Comparison of ENCODE assay signal across 35 cellular contexts in the genomic region with DNA sequence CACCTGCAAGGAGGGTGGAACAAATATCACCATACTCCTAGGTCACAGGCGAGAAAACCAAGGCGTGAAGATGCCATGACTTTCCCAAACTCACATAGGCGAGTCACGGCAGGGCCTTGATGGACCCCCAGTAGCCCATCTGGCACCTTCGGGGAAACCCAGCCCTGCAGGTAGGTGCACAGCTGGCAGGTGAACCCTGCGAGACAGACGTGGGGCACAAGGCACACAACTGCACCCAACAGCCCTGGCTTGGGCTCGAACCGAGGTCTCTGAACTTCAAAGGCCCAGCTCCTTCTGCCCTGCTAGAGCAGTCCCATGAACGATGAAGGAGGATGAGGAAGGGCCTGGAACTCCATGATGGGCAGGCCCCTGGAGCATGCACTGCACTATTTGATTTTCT.
"Had no signal": no experiment of that assay in that cellular context is flagged by ENCODE, and none has a peak within 500 bp of the region (broad histone marks: within the 10 kb centered on the region; RNA-seq: fewer than 3 reads in every experiment).

No MANE protein-coding gene starts in this region.

- H3K27me3 ChIP-seq: MG63 had no signal

- H3K4me3 ChIP-seq: MG63 had no signal

- H3K9me3 ChIP-seq: MG63 had no signal

- H3K27ac ChIP-seq: KMS-11 had no signal

- H3K9ac ChIP-seq: KMS-11 had no signal

- DNase-seq: Karpas-422, Kasumi-1, KG1, MG63, MM.1S, MV-4-11, NCI-H1048, NCI-H1092, NCI-H1092 treated with DMSO at 0.1 percent for 48 hours, NCI-H1105, NCI-H1105 treated with DMSO at 0.1 percent for 48 hours, NCI-H1417, NCI-H1417 treated with DMSO at 0.1 percent for 48 hours, NCI-H1436, NCI-H1436 treated with DMSO at 0.1 percent for 48 hours, NCI-H146, NCI-H1694, NCI-H1694 treated with DMSO at 0.1 percent for 48 hours, NCI-H187, NCI-H187 treated with DMSO at 0.1 percent for 48 hours, NCI-H1930, NCI-H2029, NCI-H2029 treated with DMSO at 0.1 percent for 48 hours, NCI-H2081, NCI-H2081 treated with DMSO at 0.1 percent for 48 hours, NCI-H2107, NCI-H2171, NCI-H2171 treated with DMSO at 0.1 percent for 48 hours, NCI-H2227 treated with DMSO at 0.1 percent for 48 hours, NCI-H226, NCI-H345, NCI-H446, NCI-H446 treated with DMSO at 0.1 percent for 48 hours, NCI-H510A had no signal

- H3K4me2 ChIP-seq: KMS-11 had no signal

- H3K36me3 ChIP-seq: MG63 had no signal
